ENCODE assay signal across 8 cellular contexts in the genomic region with DNA sequence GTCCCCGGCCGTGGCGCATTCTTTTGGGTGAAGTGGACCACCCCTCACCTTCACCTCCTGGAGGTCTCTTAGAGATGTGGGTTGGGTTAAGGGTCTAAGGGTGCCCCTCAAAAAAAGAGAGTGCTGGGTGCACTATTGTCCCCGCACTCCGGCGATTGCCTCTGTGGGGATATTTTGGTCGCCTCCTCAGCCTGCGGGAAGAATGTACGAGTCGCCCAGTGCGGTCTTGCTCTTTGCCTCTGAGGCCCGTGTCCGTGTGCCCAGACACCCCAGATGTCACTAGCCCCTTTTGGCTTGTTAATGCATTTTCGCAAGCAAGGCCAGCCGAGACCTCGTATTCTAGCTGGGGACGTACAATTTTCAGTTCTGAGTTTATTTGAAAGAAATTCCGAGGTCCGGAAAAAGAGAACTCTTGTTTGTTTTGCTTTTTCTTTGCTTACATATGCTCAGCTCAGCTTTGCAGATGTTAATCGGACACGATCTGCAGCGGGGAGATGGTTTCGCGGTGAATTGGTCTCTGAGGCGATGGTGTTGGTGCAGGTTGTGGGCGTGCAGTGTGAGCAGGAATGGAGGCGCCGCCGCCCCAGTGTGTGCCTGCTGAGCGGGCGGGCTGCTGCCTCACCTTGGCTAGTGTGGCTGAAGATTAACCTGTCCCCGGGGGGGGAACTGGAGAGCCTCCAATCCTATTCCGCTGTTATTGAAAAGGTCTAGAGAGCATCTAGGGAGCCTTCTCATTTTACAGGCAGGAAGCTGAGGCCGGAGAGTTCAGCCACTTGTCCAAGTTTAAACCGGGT. TPM values are rescaled to one million over a fixed set of nuclear protein-coding genes. Genes with fewer than 3 reads are reported as not detected.
DNase-seq lines count a peak whose midpoint lies in the region; ATAC-seq, FAIRE-seq and TF ChIP-seq lines count a peak whose summit lies in the region.

No MANE protein-coding gene starts in this region.

- H3K4me1 ChIP-seq in RWPE2 (ENCODE audit: insufficient read depth, poor library complexity, severe bottlenecking) (no peaks in the 10 kb centered on the region), left ventricle myocardium inferior (peaks cover 74% of the 10 kb centered on the region), sigmoid colon (peaks cover 0 to 23% (median 20%) of the 10 kb centered on the region in 4 donors)

- TF ChIP-seq EP300 in sigmoid colon (IDR thresholded peaks at IDR 0.05): no peak

- 1 to 2% methylated on average over 35 of the region's 35 CpGs for WGBS in sigmoid colon, 2 donors

- H3K27me3 ChIP-seq in RWPE2 (ENCODE audit: insufficient read depth, poor library complexity, severe bottlenecking) (no peaks in the 10 kb centered on the region), left ventricle myocardium inferior (ENCODE audit: low read depth) (no peaks in the 10 kb centered on the region), sigmoid colon (peaks cover 0 to 16% (median 4%) of the 10 kb centered on the region in 3 donors)

- intact Hi-C loops in left ventricle myocardium inferior (cut with micrococcal nuclease) (loop anchor here (5.0 kb wide), 1 partner anchor 46 kb away; no protein-coding TSS in a partner anchor), sigmoid colon (cut with DNase I) (no loop called here)

- H3K27ac ChIP-seq in RWPE2 (ENCODE audit: poor library complexity, severe bottlenecking): no peak overlapping the region
- peak overlapping the region; percentile 98 for H3K27ac ChIP-seq in left ventricle myocardium inferior (replicated peaks)
- H3K27ac ChIP-seq in sigmoid colon: peak overlapping the region; percentile 59 to 78 (median 68)

- H3K4me3 ChIP-seq in RWPE2 (ENCODE audit: severe bottlenecking) (peak overlapping the region; percentile 66), left ventricle myocardium inferior (peak overlapping the region; percentile 92), sigmoid colon (peak overlapping the region; percentile 47 to 67 (median 60))

- DNase-seq in GM18507 (ENCODE audit: extremely low spot score, insufficient read length, low read depth) (no peak), RWPE2 (ENCODE audit: low spot score) (no peak), left ventricle myocardium inferior (peak; percentile 61), sigmoid colon (no peak), NCI-H774 (lab: John Stamatoyannopoulos, UW) (no peak)
- DNase-seq in activated naive CD4-positive, alpha-beta T cell treated with anti-CD3 and anti-CD28 coated beads, Interleukin-2, amount 50 U/mL, for 16 hours: peak; percentile 65

- FAIRE-seq in GM18507 (lab: Jason Lieb, UNC): peak; percentile 85

- no peaks in the 10 kb centered on the region for H3K36me3 ChIP-seq in RWPE2 (ENCODE audit: low read depth)
- H3K36me3 ChIP-seq in left ventricle myocardium inferior: no peaks in the 10 kb centered on the region
- H3K36me3 ChIP-seq in sigmoid colon: no peaks in the 10 kb centered on the region

- no peak for TF ChIP-seq POLR2A in sigmoid colon (IDR thresholded peaks at IDR 0.05)

- peak; percentile 40 for ATAC-seq in HG03064 (IDR thresholded peaks at IDR 0.05; ENCODE audit: low read depth, unreplicated experiment)
- ATAC-seq in RWPE2 (ENCODE audit: low read depth): peak; percentile 50
- no peak for ATAC-seq in GM18520 (IDR thresholded peaks at IDR 0.05; ENCODE audit: unreplicated experiment)

- TF ChIP-seq CTCF in RWPE2 (IDR thresholded peaks at IDR 0.05; ENCODE audit: poor library complexity, severe bottlenecking): no peak
- TF ChIP-seq CTCF in left ventricle myocardium inferior (IDR thresholded peaks at IDR 0.05; ENCODE audit: borderline replicate concordance): no peak
- no peak for TF ChIP-seq CTCF in sigmoid colon (IDR thresholded peaks at IDR 0.05)

- H3K9me3 ChIP-seq in RWPE2 (ENCODE audit: severe bottlenecking) (no peaks in the 10 kb centered on the region), left ventricle myocardium inferior (replicated peaks) (no peaks in the 10 kb centered on the region), sigmoid colon (no peaks in the 10 kb centered on the region)

RNA-seq across cellular contexts. Expression of a gene that starts 1.4 kb away (rescaled TPM):
- total RNA-seq in left ventricle myocardium inferior: 84.3 TPM
- 10 to 100 TPM in 2 of 4 donors, 1 to 10 TPM in 2; 9.4 to 15.3 (median 11.2) TPM for total RNA-seq in sigmoid colon
- 10 to 100 TPM in 1 of 3 donors, 1 to 10 TPM in 2; 5.4 to 60.5 (median 6.5) TPM for polyA plus RNA-seq in sigmoid colon

Comparison
In these comparisons a context has a peak if more than half of its experiments do, and no peak if none do; other contexts are left out.
1. DNase-seq: peak in activated naive CD4-positive, alpha-beta T cell treated with anti-CD3 and anti-CD28 coated beads, Interleukin-2, amount 50 U/mL, for 16 hours (single experiment) and left ventricle myocardium inferior (single experiment); none in GM18507 (single experiment), RWPE2 (single experiment), sigmoid colon (single experiment) and NCI-H774 (single experiment).
2. Peak in every context shown above with its lines, with median percentiles within 50 percentile points of each other: H3K4me3 ChIP-seq.